17 cellular contexts compared by ENCODE assay signal in the genomic region with DNA sequence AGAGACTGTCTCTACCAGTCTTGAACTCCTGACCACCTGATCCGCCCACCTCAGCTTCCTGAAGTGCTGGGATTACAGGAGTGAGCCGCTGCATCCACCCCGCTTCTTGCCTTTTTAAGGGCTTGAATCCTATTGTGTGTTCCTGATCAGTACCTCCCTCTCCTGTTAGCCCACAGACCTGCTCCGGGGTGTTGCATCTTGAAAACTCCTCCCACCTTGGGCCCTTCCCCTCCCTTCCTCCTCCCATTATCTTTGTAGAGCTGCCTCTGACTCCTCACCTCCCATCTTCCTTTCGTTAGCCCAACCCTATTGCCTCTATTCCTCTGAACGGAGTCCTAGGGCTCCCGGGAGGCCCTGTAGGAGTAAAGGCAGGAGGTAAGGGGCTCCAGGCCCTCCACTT. TPM values are rescaled to one million over a fixed set of nuclear protein-coding genes. Genes with fewer than 3 reads are reported as not detected.
DNase-seq lines count a peak whose midpoint lies in the region; ATAC-seq and TF ChIP-seq lines count a peak whose summit lies in the region.
"Had no signal": no experiment of that assay in that cellular context is flagged by ENCODE, and none has a peak within 500 bp of the region (broad histone marks: within the 10 kb centered on the region; RNA-seq: fewer than 3 reads in every experiment).

No MANE protein-coding gene starts in this region.

- intact Hi-C loops in CD14-positive monocyte (cut with micrococcal nuclease), result no loop called here

- TF ChIP-seq CTCF in CD14-positive monocyte (IDR thresholded peaks at IDR 0.05), result no peak
- TF ChIP-seq CTCF in GM12865 (IDR thresholded peaks at IDR 0.05; ENCODE audit: insufficient read depth, low read depth, low read length, missing control alignments), result no peak
- no peak for TF ChIP-seq CTCF in WTC11 (IDR thresholded peaks at IDR 0.05)

- peaks cover 76% of the 10 kb centered on the region for H3K4me1 Mint-ChIP-seq in CD14-positive monocyte
- peaks cover 7% of the 10 kb centered on the region; the same call in 1 of the 2 replicates for H3K4me1 Mint-ChIP-seq in WTC11

- H3K27me3 Mint-ChIP-seq in CD14-positive monocyte (ENCODE audit: low read depth in 3 of 3) (peaks cover 0 to 3% (median 2%) of the 10 kb centered on the region in 3 donors), WTC11 (ENCODE audit: low read depth) (peaks cover 9% of the 10 kb centered on the region)

- H3K4me3 ChIP-seq in GM12865 (ENCODE audit: low read depth, low read length), result no peak overlapping the region
- H3K4me3 ChIP-seq: thyroid gland had no signal

- CTCF ChIA-PET in WTC11 (lab: Charles Lee), result interaction anchor here (0.6 to 1.5 kb wide), 8 partner anchors 45 to 178 kb away, joined by 3 to 8 read pairs (median 4); no protein-coding TSS in a partner anchor

- peak overlapping the region in 4 of 7 donors; percentile 6 to 30 (median 19) for H3K27ac Mint-ChIP-seq in CD14-positive monocyte
- no peak overlapping the region for H3K27ac Mint-ChIP-seq in WTC11

- H3K36me3 Mint-ChIP-seq in CD14-positive monocyte, result peaks cover 0 to 7% of the 10 kb centered on the region in 2 donors
- no peaks in the 10 kb centered on the region for H3K36me3 Mint-ChIP-seq in WTC11

- H3K9me3 Mint-ChIP-seq in CD14-positive monocyte, result peaks cover 0 to 2% (median 0%) of the 10 kb centered on the region in 7 donors
- H3K9me3 Mint-ChIP-seq in WTC11, result peaks cover 14% of the 10 kb centered on the region
- H3K9me3 Mint-ChIP-seq: activated T-cell treated with anti-CD3 and anti-CD28 coated beads, Interleukin-2, amount 50 U/mL, for 4 hours had no signal

- H3K4me3 Mint-ChIP-seq in CD14-positive monocyte (no peak overlapping the region), WTC11 (no peak overlapping the region)

- peak; percentile 98 for ATAC-seq in WTC11
- ATAC-seq in HG02610 (IDR thresholded peaks at IDR 0.05; ENCODE audit: unreplicated experiment), result no peak
- ATAC-seq in HG02588 (IDR thresholded peaks at IDR 0.05; ENCODE audit: unreplicated experiment), result no peak
- ATAC-seq: activated T-cell treated with anti-CD3 and anti-CD28 coated beads, Interleukin-2, amount 50 U/mL, for 4 hours had no signal

- DNase-seq in CD14-positive monocyte (ENCODE audit: low spot score), result no peak
- peak; percentile 57 for DNase-seq in GM12865 (ENCODE audit: low read depth)
- peak; percentile 63 for DNase-seq in WTC11 (ENCODE audit: low spot score)
- peak; percentile 91 for DNase-seq in iPS-NIHi7 (ENCODE audit: extremely low spot score)
- DNase-seq in NCI-H2081 (lab: John Stamatoyannopoulos, UW), result no peak
- no peak for DNase-seq in GOT3 (lab: John Stamatoyannopoulos, UW)
- DNase-seq: activated CD4-positive, alpha-beta T cell treated with anti-CD3 and anti-CD28 coated beads for 1 hour; activated T-cell treated with anti-CD3 and anti-CD28 coated beads, Interleukin-2, amount 50 U/mL, for 4 hours; glutamatergic neuron; Kasumi-1; kidney glomerular epithelial cell; midbrain; NCI-H510A; stimulated activated CD4-positive, alpha-beta T cell treated with anti-CD3 and anti-CD28 coated beads, Interleukin-4, amount 100 ng/mL, for 24 hours; thyroid gland had no signal

- POLR2A ChIA-PET in WTC11 (lab: Charles Lee), result no interaction called here

TF ChIP-seq in WTC11, 78 proteins besides CTCF, POLR2A, EP300 and RAD21:
- TF ChIP-seq ZNF423 (CRISPR knock-in tag; IDR thresholded peaks at IDR 0.05), result no peak
- no peak for TF ChIP-seq SP1 (CRISPR knock-in tag; conservative IDR thresholded peaks at IDR 0.05)
- TF ChIP-seq NR2C2 (CRISPR knock-in tag; IDR thresholded peaks at IDR 0.05), result no peak
- TF ChIP-seq ZNF138 (CRISPR knock-in tag; conservative IDR thresholded peaks at IDR 0.05), result no peak
- no peak for TF ChIP-seq JUN (CRISPR knock-in tag; IDR thresholded peaks at IDR 0.05)
- TF ChIP-seq, protein P1, sequence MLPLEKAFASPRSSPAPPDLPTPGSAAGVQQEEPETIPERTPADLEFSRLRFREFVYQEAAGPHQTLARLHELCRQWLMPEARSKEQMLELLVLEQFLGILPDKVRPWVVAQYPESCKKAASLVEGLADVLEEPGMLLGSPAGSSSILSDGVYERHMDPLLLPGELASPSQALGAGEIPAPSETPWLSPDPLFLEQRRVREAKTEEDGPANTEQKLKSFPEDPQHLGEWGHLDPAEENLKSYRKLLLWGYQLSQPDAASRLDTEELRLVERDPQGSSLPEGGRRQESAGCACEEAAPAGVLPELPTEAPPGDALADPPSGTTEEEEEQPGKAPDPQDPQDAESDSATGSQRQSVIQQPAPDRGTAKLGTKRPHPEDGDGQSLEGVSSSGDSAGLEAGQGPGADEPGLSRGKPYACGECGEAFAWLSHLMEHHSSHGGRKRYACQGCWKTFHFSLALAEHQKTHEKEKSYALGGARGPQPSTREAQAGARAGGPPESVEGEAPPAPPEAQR (CRISPR knock-in tag; IDR thresholded peaks at IDR 0.05), result no peak
- TF ChIP-seq ZNF317 (CRISPR knock-in tag; IDR thresholded peaks at IDR 0.05; ENCODE audit: borderline replicate concordance, low read depth), result no peak

RNA-seq across cellular contexts. Expression of a gene that starts 48.5 kb away (rescaled TPM):
- 10 to 100 TPM; 26.1 to 35.8 TPM for polyA plus RNA-seq in CD14-positive monocyte
- 19.2 to 23.0 TPM (median 21.4 TPM) in 3 replicates for total RNA-seq in WTC11 (2021)

Comparison
In these comparisons a context has a peak if more than half of its experiments do, and no peak if none do; other contexts are left out.
1. DNase-seq: peak in GM12865 (single experiment), WTC11 (single experiment) and iPS-NIHi7 (single experiment); none in CD14-positive monocyte (single experiment), NCI-H2081 (0 of 2) and GOT3 (single experiment).